ENCODE assay signal across 14 cellular contexts in the genomic region with DNA sequence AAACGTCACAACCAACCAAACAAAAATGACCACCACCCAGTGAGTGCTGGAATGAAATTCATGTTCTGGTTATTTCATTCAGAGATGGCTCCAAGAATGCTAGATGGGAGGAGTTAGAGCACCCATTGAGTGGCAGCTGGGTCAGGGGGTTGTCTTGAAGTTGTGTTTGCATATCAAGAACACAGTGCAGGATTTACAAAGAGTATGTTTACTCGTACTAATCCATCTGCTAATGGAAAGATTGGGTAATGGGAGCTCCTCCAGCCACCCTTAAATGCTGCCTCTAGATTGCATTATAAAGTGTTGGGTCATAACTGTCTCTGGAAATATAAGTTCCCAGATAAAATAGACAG. TPM values are rescaled to one million over a fixed set of nuclear protein-coding genes. Genes with fewer than 3 reads are reported as not detected.
DNase-seq lines count a peak whose midpoint lies in the region; ATAC-seq, FAIRE-seq and TF ChIP-seq lines count a peak whose summit lies in the region.
"Had no signal": no experiment of that assay in that cellular context is flagged by ENCODE, and none has a peak within 500 bp of the region (broad histone marks: within the 10 kb centered on the region; RNA-seq: fewer than 3 reads in every experiment).

No MANE protein-coding gene starts in this region.

- no peak overlapping the region for H3K18ac ChIP-seq in H1 (ENCODE audit: extremely low read depth, low read length)

- POLR2A ChIA-PET in H1 (lab: Charles Lee; ENCODE audit: partially characterized antibody): interaction anchor here (1.1 to 1.3 kb wide), 3 partner anchors 9 to 13 kb away, joined by 3 to 7 read pairs (median 3); no protein-coding TSS in a partner anchor

- no peak overlapping the region for H4K8ac ChIP-seq in H1 (ENCODE audit: extremely low read depth, insufficient read depth, low read length)

- no peak overlapping the region for H3K23ac ChIP-seq in H1 (ENCODE audit: insufficient read length)

- no peaks in the 10 kb centered on the region for H3K9me3 ChIP-seq in ES-I3 (ENCODE audit: control insufficient read depth, insufficient read depth, low read length)
- no peaks in the 10 kb centered on the region for H3K9me3 ChIP-seq in H1 (ENCODE audit: insufficient read depth in 2 of 2, low read depth in 1 of 2, low read length in 1 of 2)
- no peaks in the 10 kb centered on the region for H3K9me3 ChIP-seq in parathyroid adenoma (ENCODE audit: control insufficient read depth, low read length)
- no peaks in the 10 kb centered on the region for H3K9me3 ChIP-seq in spleen

- peaks cover 9% of the 10 kb centered on the region for H3K4me1 ChIP-seq in ES-I3 (ENCODE audit: insufficient read depth, low read length)
- peaks cover 0 to 9% (median 5%) of the 10 kb centered on the region in 4 experiments; a peak in 4 of 7 replicates for H3K4me1 ChIP-seq in H1 (replicated peaks in 1 of 4; ENCODE audit: control insufficient read depth in 3 of 4, insufficient read depth in 4 of 4, low read length in 3 of 4)
- H3K4me1 ChIP-seq in parathyroid adenoma: no peaks in the 10 kb centered on the region
- H3K4me1 ChIP-seq in spleen: peaks cover 0 to 11% (median 0%) of the 10 kb centered on the region in 6 donors

- peak overlapping the region; percentile 34 for H3K4me3 ChIP-seq in LNCaP clone FGC (ENCODE audit: low read depth, low read length)
- peak overlapping the region; percentile 40 to 70 (median 48) for H3K4me3 ChIP-seq in H1 (ENCODE audit: extremely low read depth in 1 of 4, insufficient read depth in 2 of 4, low read depth in 3 of 4, low read length in 4 of 4)
- no peak overlapping the region for H3K4me3 ChIP-seq in parathyroid adenoma (ENCODE audit: low read depth, low read length)
- peak overlapping the region in 2 of 8 donors; percentile 31 to 51 for H3K4me3 ChIP-seq in spleen
- H3K4me3 ChIP-seq: K562 had no signal

- no peak overlapping the region for H3K14ac ChIP-seq in H1 (ENCODE audit: insufficient read length)

- H2BK15ac ChIP-seq in H1 (ENCODE audit: low read length): no peak overlapping the region

- H3K27ac ChIP-seq in H1 (ENCODE audit: low read depth, low read length): peak overlapping the region; percentile 47; the same call in 1 of the 2 replicates
- no peak overlapping the region for H3K27ac ChIP-seq in parathyroid adenoma
- no peak overlapping the region for H3K27ac ChIP-seq in spleen

- no peak overlapping the region for H2BK5ac ChIP-seq in H1 (ENCODE audit: low read depth, low read length)

- DNase-seq in LNCaP clone FGC (ENCODE audit: low read depth) (peak; percentile 85), H1 (ENCODE audit: low read depth in 1 of 2, low spot score in 2 of 2) (no peak), spleen (no peak), chondrocyte (ENCODE audit: low spot score) (no peak)
- DNase-seq: activated CD4-positive, CD25-positive, alpha-beta regulatory T cell; activated T-cell treated with anti-CD3 and anti-CD28 coated beads, Interleukin-2, amount 50 U/mL, for 4 hours; CD8-positive, alpha-beta memory T cell; naive B cell; NCI-H345 had no signal

- no peaks in the 10 kb centered on the region for H3K79me1 ChIP-seq in H1 (ENCODE audit: low read depth, low read length)

- H3K79me2 ChIP-seq in H1 (ENCODE audit: control insufficient read depth in 1 of 2, insufficient read depth in 2 of 2, low read length in 2 of 2) (no peaks in the 10 kb centered on the region), parathyroid adenoma (no peaks in the 10 kb centered on the region)

- H2BK20ac ChIP-seq in H1 (ENCODE audit: low read length): 0 out of 2 replicates have a peak overlapping the region, but pooled peaks have one; percentile 23

- no peaks in the 10 kb centered on the region for H3K9me3 Mint-ChIP-seq in chondrocyte (ENCODE audit: low read depth)
- H3K9me3 Mint-ChIP-seq: activated T-cell treated with anti-CD3 and anti-CD28 coated beads, Interleukin-2, amount 50 U/mL, for 4 hours; CD8-positive, alpha-beta memory T cell; naive B cell had no signal

- FAIRE-seq in H1 (lab: Jason Lieb, UNC): peak; percentile 28
- FAIRE-seq: K562 had no signal

- TF ChIP-seq EP300 in H1 (IDR thresholded peaks at IDR 0.05; ENCODE audit: borderline replicate concordance in 1 of 2, low read depth in 2 of 2, low read length in 2 of 2): no peak

- no peak overlapping the region for H4K5ac ChIP-seq in H1 (ENCODE audit: insufficient read length, low read depth, low read length)

- H3K9ac ChIP-seq in ES-I3 (ENCODE audit: low read depth, low read length) (peak overlapping the region; percentile 65; the same call in 1 of the 2 replicates), H1 (replicated peaks in 1 of 4; ENCODE audit: extremely low read depth in 1 of 4, low read depth in 3 of 4, low read length in 3 of 4) (peak overlapping the region in 3 of 4 experiments; percentile 25 to 56 (median 49); a peak in 5 of 7 replicates), parathyroid adenoma (no peak overlapping the region)

- H2BK12ac ChIP-seq in H1 (ENCODE audit: low read depth, low read length): no peak overlapping the region

- TF ChIP-seq RAD21 in H1 (IDR thresholded peaks at IDR 0.05 in 1 of 2, conservative IDR thresholded peaks at IDR 0.05 in 1 of 2; ENCODE audit: low read depth in 2 of 2, low read length in 2 of 2): no peak

- H2AK5ac ChIP-seq in H1 (ENCODE audit: low read depth, low read length): no peak overlapping the region

- peaks cover 2% of the 10 kb centered on the region for H3K27me3 Mint-ChIP-seq in chondrocyte (ENCODE audit: low read depth)

- TF ChIP-seq POLR2A in H1 (IDR thresholded peaks at IDR 0.05; ENCODE audit: control extremely low read depth in 1 of 2, low read depth in 2 of 2, low read length in 2 of 2) (no peak), spleen (IDR thresholded peaks at IDR 0.05) (no peak)

- no peak overlapping the region for H3K4ac ChIP-seq in H1 (replicated peaks; ENCODE audit: insufficient read length, low read depth, low read length)

- H3K56ac ChIP-seq in H1 (replicated peaks; ENCODE audit: insufficient read length, low read depth, low read length): no peak overlapping the region

- intact Hi-C loops in spleen (cut with DNase I; ENCODE audit: low total_unique reads): no loop called here

- no peak overlapping the region for H2BK120ac ChIP-seq in H1 (replicated peaks; ENCODE audit: low read depth, low read length)

- H3K4me1 Mint-ChIP-seq in chondrocyte (ENCODE audit: low read depth): no peaks in the 10 kb centered on the region
- H3K4me1 Mint-ChIP-seq: CD8-positive, alpha-beta memory T cell; naive B cell had no signal

- CTCF ChIA-PET in H1 (lab: Charles Lee; ENCODE audit: partially characterized antibody): interaction anchor here (0.5 to 3.3 kb wide), 11 partner anchors 12 to 645 kb away, joined by 3 to 14 read pairs (median 5); no protein-coding TSS in a partner anchor

- H3K27ac Mint-ChIP-seq in chondrocyte (ENCODE audit: unreplicated experiment): no peak overlapping the region
- H3K27ac Mint-ChIP-seq: CD8-positive, alpha-beta memory T cell; naive B cell had no signal

- no peak for ATAC-seq in HG02623 (IDR thresholded peaks at IDR 0.05; ENCODE audit: unreplicated experiment)
- no peak for ATAC-seq in HG03520 (IDR thresholded peaks at IDR 0.05; ENCODE audit: unreplicated experiment)
- ATAC-seq: activated T-cell treated with anti-CD3 and anti-CD28 coated beads, Interleukin-2, amount 50 U/mL, for 4 hours; K562 had no signal

- H3K23me2 ChIP-seq in H1 (ENCODE audit: low read depth, low read length): peaks cover 6% of the 10 kb centered on the region; the same call in 1 of the 2 replicates

- H3K4me2 ChIP-seq in H1 (ENCODE audit: insufficient read depth in 1 of 2, low read depth in 2 of 2, low read length in 2 of 2) (peak overlapping the region; percentile 78 to 87), parathyroid adenoma (ENCODE audit: low read length) (peak overlapping the region; percentile 66)

- H3K36me3 Mint-ChIP-seq in chondrocyte (ENCODE audit: low read depth): no peaks in the 10 kb centered on the region
- H3K36me3 Mint-ChIP-seq: CD8-positive, alpha-beta memory T cell; naive B cell had no signal

- TF ChIP-seq CTCF in LNCaP clone FGC (IDR thresholded peaks at IDR 0.05; ENCODE audit: control insufficient read depth, extremely low read depth, insufficient read depth) (no peak), H1 (IDR thresholded peaks at IDR 0.05; ENCODE audit: control extremely low read depth in 1 of 3, insufficient read depth in 1 of 3, low read depth in 1 of 3, low read length in 3 of 3) (no peak), parathyroid adenoma (IDR thresholded peaks at IDR 0.05) (no peak), spleen (IDR thresholded peaks at IDR 0.05 in 8 of 11, conservative IDR thresholded peaks at IDR 0.05 in 3 of 11) (no peak), chondrocyte (IDR thresholded peaks at IDR 0.05) (no peak)

- H4K91ac ChIP-seq in H1 (replicated peaks; ENCODE audit: insufficient read length, low read length): no peak overlapping the region

- no peaks in the 10 kb centered on the region for H3K36me3 ChIP-seq in ES-I3 (ENCODE audit: insufficient read depth, low read length)
- no peaks in the 10 kb centered on the region for H3K36me3 ChIP-seq in H1 (ENCODE audit: control insufficient read depth in 2 of 4, insufficient read depth in 4 of 4, low read length in 3 of 4)
- H3K36me3 ChIP-seq in parathyroid adenoma (ENCODE audit: control insufficient read depth, insufficient read depth, low read length): no peaks in the 10 kb centered on the region
- no peaks in the 10 kb centered on the region for H3K36me3 ChIP-seq in spleen

- no peak overlapping the region for H3K4me3 Mint-ChIP-seq in chondrocyte (ENCODE audit: unreplicated experiment)
- H3K4me3 Mint-ChIP-seq: activated T-cell treated with anti-CD3 and anti-CD28 coated beads, Interleukin-2, amount 50 U/mL, for 4 hours; CD8-positive, alpha-beta memory T cell had no signal

- H3K27me3 ChIP-seq in H1 (replicated peaks in 1 of 4; ENCODE audit: control insufficient read depth in 3 of 4, extremely low read depth in 1 of 4, insufficient read depth in 3 of 4, low read length in 3 of 4) (peaks cover 5 to 22% (median 19%) of the 10 kb centered on the region in 4 experiments; a peak in 6 of 7 replicates), parathyroid adenoma (ENCODE audit: control insufficient read depth, insufficient read depth, low read length) (no peaks in the 10 kb centered on the region), spleen (replicated peaks in 1 of 7) (peaks cover 0 to 63% (median 10%) of the 10 kb centered on the region in 7 donors)

- 17% methylated on average over 2 of the region's 2 CpGs; no CpG with 5 or more reads in 1 of the 2 experiments for WGBS in H1 (ENCODE audit: extremely low coverage in 1 of 2, insufficient coverage in 1 of 2, insufficient read length in 1 of 2, insufficient replicate concordance in 2 of 2, low coverage in 1 of 2, low lambda C conversion rate in 2 of 2, missing lambda C conversion rate in 1 of 2), 2 experiments
- WGBS in spleen, 5 donors: 5 to 8% (median 7%) methylated on average over 2 of the region's 2 CpGs

- H2AFZ ChIP-seq in H1 (ENCODE audit: low read length): no peak overlapping the region
- H2AFZ ChIP-seq in parathyroid adenoma: peak overlapping the region; percentile 59

- H4K20me1 ChIP-seq in H1 (replicated peaks in 1 of 2; ENCODE audit: control insufficient read depth in 1 of 2, insufficient read depth in 2 of 2, low read length in 2 of 2): peaks cover 3 to 13% of the 10 kb centered on the region in 2 experiments

RNA-seq across cellular contexts. Expression of a gene that starts 13.4 kb away (rescaled TPM):
- 8.3 and 10.0 TPM in 2 replicates for total RNA-seq in H1 (2021; fragmentation: NEBNext Ultra II Directional; extraction: Animal tissue kit (Norgen Biotek cat#: 25700))
- polyA plus RNA-seq in H1 (2011; rRNA removed) (5.4 and 7.0 TPM in 2 replicates), spleen (under 1 TPM; 0.13 to 0.70 (median 0.41) TPM)
- polyA plus RNA-seq in H1 (2011; cell fraction: cytosol; rRNA removed): 5.3 TPM
- polyA plus RNA-seq in H1 (2011; cell fraction: nucleus; rRNA removed): 2.6 TPM
- 3.9 to 6.4 TPM (median 5.4 TPM) in 4 replicates for polyA plus RNA-seq in H1 (2012, experiment 1 of 2)
- 1.3 TPM for polyA plus RNA-seq in H1 (2012, experiment 2 of 2)
- polyA plus RNA-seq in H1 (2013, experiment 1 of 2): 7.4 TPM
- 9.3 TPM for polyA plus RNA-seq in H1 (2013, experiment 2 of 2)
- 13.9 and 16.4 TPM in 2 replicates for polyA minus RNA-seq in H1 (2011; rRNA and poly(A)+ RNA removed)
- polyA minus RNA-seq in H1 (2011; cell fraction: cytosol; rRNA and poly(A)+ RNA removed): 7.6 TPM
- 8.0 TPM for polyA minus RNA-seq in H1 (2011; cell fraction: nucleus; rRNA and poly(A)+ RNA removed)
- total RNA-seq in spleen (1 to 10 TPM; 1.2 to 4.0 (median 2.6) TPM), chondrocyte (not detected in 3 replicates)
- total RNA-seq: CD8-positive, alpha-beta memory T cell; K562 had no signal
- polyA plus RNA-seq: CD8-positive, alpha-beta memory T cell had no signal
